Comparison of ENCODE assay signal across 13 cellular contexts in the genomic region with DNA sequence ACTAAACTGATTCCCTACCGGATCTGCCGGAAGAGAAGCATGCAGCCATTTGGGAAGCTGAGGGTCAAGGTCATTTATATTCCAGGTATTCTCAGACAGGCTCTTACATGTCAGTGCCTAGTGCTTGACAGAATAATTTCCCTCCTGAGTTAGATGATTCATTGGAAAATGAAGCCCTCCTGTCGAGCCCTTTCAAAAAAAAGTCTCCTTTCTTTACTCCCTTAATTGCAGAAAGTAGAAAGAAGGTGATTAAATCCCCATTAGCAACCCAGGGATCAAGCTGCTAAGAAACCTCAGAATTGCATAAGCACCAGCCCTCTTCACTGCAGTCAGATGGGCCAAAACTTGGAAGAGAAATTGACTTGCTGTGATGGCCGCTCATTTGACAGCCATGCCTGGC.
A peak's percentile ranks its signal among the peaks of the same experiment; 100 is the strongest.
DNase-seq lines count a peak whose midpoint lies in the region; ATAC-seq and TF ChIP-seq lines count a peak whose summit lies in the region.
"Had no signal": no experiment of that assay in that cellular context is flagged by ENCODE, and none has a peak within 500 bp of the region (broad histone marks: within the 10 kb centered on the region; RNA-seq: fewer than 3 reads in every experiment).

No MANE protein-coding gene starts in this region.

- peaks cover 23% of the 10 kb centered on the region for H3K36me3 Mint-ChIP-seq in MCF 10A (ENCODE audit: insufficient read depth, unreplicated experiment)

- no peak overlapping the region for H3K4me3 Mint-ChIP-seq in MCF 10A (ENCODE audit: unreplicated experiment)

- H3K4me3 ChIP-seq in breast epithelium (no peak overlapping the region), tibial artery (no peak overlapping the region)
- H3K4me3 ChIP-seq: heart left ventricle, pancreas had no signal

- no peaks in the 10 kb centered on the region for H3K27me3 ChIP-seq in breast epithelium
- no peaks in the 10 kb centered on the region for H3K27me3 ChIP-seq in tibial artery
- H3K27me3 ChIP-seq: BE2C, heart left ventricle, pancreas had no signal

- TF ChIP-seq POLR2A in breast epithelium (IDR thresholded peaks at IDR 0.05), result no peak

- intact Hi-C loops in MCF 10A (cut with micrococcal nuclease) (loop anchor here (5.0 kb wide), 1 partner anchor 743 kb away; no protein-coding TSS in a partner anchor), breast epithelium (cut with DNase I; ENCODE audit: low total_unique reads) (loop anchor here (10.0 kb wide), 2 partner anchors 155 to 205 kb away; no protein-coding TSS in a partner anchor), tibial artery (cut with DNase I; ENCODE audit: low total_unique reads) (loop anchor here (5.0 kb wide), 1 partner anchor 138 kb away; no protein-coding TSS in a partner anchor)

- H3K9me3 Mint-ChIP-seq in MCF 10A (ENCODE audit: unreplicated experiment), result no peaks in the 10 kb centered on the region

- ATAC-seq in GM19395 (IDR thresholded peaks at IDR 0.05; ENCODE audit: unreplicated experiment) (no peak), HG03469 (IDR thresholded peaks at IDR 0.05; ENCODE audit: unreplicated experiment) (no peak)
- ATAC-seq: heart left ventricle, left ventricle myocardium superior, pancreas had no signal

- no peak overlapping the region for H3K27ac ChIP-seq in breast epithelium
- no peak overlapping the region for H3K27ac ChIP-seq in tibial artery
- H3K27ac ChIP-seq: pancreas had no signal

- TF ChIP-seq CTCF in MCF 10A (IDR thresholded peaks at IDR 0.05; ENCODE audit: unreplicated experiment) (no peak), breast epithelium (IDR thresholded peaks at IDR 0.05) (no peak), tibial artery (IDR thresholded peaks at IDR 0.05) (no peak)

- peak; percentile 21 for DNase-seq in MCF 10A (ENCODE audit: unreplicated experiment)
- DNase-seq in breast epithelium (ENCODE audit: low spot score in 2 of 2), result no peak
- peak; percentile 92 for DNase-seq in NCI-H2227 (lab: John Stamatoyannopoulos, UW; ENCODE audit: unreplicated experiment)
- peak; percentile 28 for DNase-seq in astrocyte of the hippocampus (ENCODE audit: low read depth, low spot score)
- DNase-seq in SHP77 (lab: John Stamatoyannopoulos, UW), result no peak
- no peak for DNase-seq in tibial artery
- DNase-seq: BE2C, heart left ventricle, left ventricle myocardium superior, NCI-H2081 treated with DMSO at 0.1 percent for 48 hours, pancreas had no signal

- H3K36me3 ChIP-seq in breast epithelium, result no peaks in the 10 kb centered on the region
- peaks cover 0 to 16% (median 0%) of the 10 kb centered on the region in 3 donors for H3K36me3 ChIP-seq in tibial artery
- H3K36me3 ChIP-seq: BE2C, pancreas had no signal

- no peaks in the 10 kb centered on the region for H3K9me3 ChIP-seq in breast epithelium
- H3K9me3 ChIP-seq in tibial artery, result no peaks in the 10 kb centered on the region
- H3K9me3 ChIP-seq: BE2C, heart left ventricle, pancreas had no signal

- BruUV-seq in MCF 10A (replicated peaks; lab: Mats Ljungman, UMichigan), result no TSS peak

- CTCF ChIA-PET in MCF 10A (lab: Yijun Ruan, JAX), result interaction anchor here (0.9 to 5.8 kb wide), 5 partner anchors 131 to 211 kb away, joined by 3 to 158 read pairs (median 4); no protein-coding TSS in a partner anchor

- no peaks in the 10 kb centered on the region for H3K27me3 Mint-ChIP-seq in MCF 10A (ENCODE audit: insufficient read depth, unreplicated experiment)

- peaks cover 28% of the 10 kb centered on the region for H3K4me1 Mint-ChIP-seq in MCF 10A (ENCODE audit: insufficient read depth, unreplicated experiment)

- peak overlapping the region; percentile 75 for H3K27ac Mint-ChIP-seq in MCF 10A (ENCODE audit: low read depth, unreplicated experiment)

- POLR2A ChIA-PET in MCF 10A (lab: Yijun Ruan, JAX), result interaction anchor here (0.7 to 6.5 kb wide), 3 partner anchors 92 to 156 kb away, joined by 3 to 159 read pairs (median 51); no protein-coding TSS in a partner anchor

- H3K4me1 ChIP-seq in breast epithelium (peaks cover 0 to 9% of the 10 kb centered on the region in 2 donors), tibial artery (peaks cover 0 to 7% (median 5%) of the 10 kb centered on the region in 4 donors)
- H3K4me1 ChIP-seq: BE2C had no signal

Comparison
In these comparisons a context has a peak if more than half of its experiments do, and no peak if none do; other contexts are left out.
1. DNase-seq: peak in MCF 10A (single experiment), NCI-H2227 (single experiment) and astrocyte of the hippocampus (single experiment); none in breast epithelium (0 of 2), SHP77 (0 of 2) and tibial artery (0 of 2).